In the genomic region with DNA sequence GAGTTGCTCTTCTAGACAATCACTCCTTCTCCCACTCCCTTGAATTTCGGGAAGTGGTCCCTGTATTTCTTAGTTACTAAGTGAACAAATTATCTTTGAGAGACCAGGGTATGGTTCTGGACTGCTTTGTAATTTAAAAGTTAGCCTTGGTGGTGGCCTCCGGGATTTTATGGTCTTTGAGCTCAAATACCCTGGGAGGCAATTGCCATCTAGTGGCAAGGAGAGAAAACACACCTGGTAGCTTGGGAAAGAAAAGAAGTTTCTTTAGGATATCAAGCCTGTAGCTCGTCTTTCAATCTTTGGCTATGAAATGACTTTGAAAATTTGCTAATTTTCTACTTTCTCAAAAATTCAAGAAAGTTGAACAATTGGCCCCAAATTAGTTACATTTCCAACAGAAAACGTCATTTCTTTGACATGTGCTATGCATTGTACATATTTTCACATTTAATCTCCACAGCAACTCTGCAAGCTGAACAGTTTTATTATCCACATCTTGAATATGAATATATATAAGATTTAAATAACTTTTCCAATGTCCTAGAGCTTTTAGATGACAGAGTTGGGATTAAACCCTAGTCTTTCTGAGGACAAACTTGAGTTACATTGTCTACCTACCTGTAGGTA, we compare ENCODE assay signal across 1 cellular context.
TF ChIP-seq lines count a peak whose summit lies in the region.

No MANE protein-coding gene starts in this region.

TF ChIP-seq in GM23338, 12 proteins besides CTCF, POLR2A, EP300 and RAD21 (continued from another document):
- TF ChIP-seq REST (IDR thresholded peaks at IDR 0.05; ENCODE audit: unreplicated experiment): no peak
- no peak for TF ChIP-seq POLR2AphosphoS5 (IDR thresholded peaks at IDR 0.05; ENCODE audit: low read depth)
- TF ChIP-seq ZNF331 (CRISPR knock-in tag; IDR thresholded peaks at IDR 0.05; ENCODE audit: low read depth): no peak
- no peak for TF ChIP-seq STAT1 (IDR thresholded peaks at IDR 0.05; ENCODE audit: unreplicated experiment)
TF ChIP-seq in GM23338: peak in this region for 0.
